1 cellular context compared by ENCODE assay signal in genomic region chr10:47406870-47407648, GRCh38.
TF ChIP-seq lines count a peak whose summit lies in the region.

No MANE protein-coding gene starts in this region.

TF ChIP-seq in K562, 482 proteins besides CTCF, POLR2A, EP300 and RAD21 (continued from another document and continues in another):
- TF ChIP-seq, protein P1, sequence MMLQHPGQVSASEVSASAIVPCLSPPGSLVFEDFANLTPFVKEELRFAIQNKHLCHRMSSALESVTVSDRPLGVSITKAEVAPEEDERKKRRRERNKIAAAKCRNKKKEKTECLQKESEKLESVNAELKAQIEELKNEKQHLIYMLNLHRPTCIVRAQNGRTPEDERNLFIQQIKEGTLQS (IDR thresholded peaks at IDR 0.05): peak; percentile 95
- TF ChIP-seq, protein P1 (CRISPR knock-in tag; conservative IDR thresholded peaks at IDR 0.05): peak; percentile 89
- TF ChIP-seq JUN (IDR thresholded peaks at IDR 0.05; ENCODE audit: borderline replicate concordance, low read depth, low read length) (peak; percentile 92), JUN (CRISPR knock-in tag; IDR thresholded peaks at IDR 0.05; ENCODE audit: borderline replicate concordance) (no peak), CREB1 (IDR thresholded peaks at IDR 0.05) (no peak), CREB1 (CRISPR knock-in tag; IDR thresholded peaks at IDR 0.05) (0 out of 2 replicates have a peak, but pooled peaks have one; percentile 51), HEY1 (CRISPR knock-in tag; IDR thresholded peaks at IDR 0.05; ENCODE audit: borderline replicate concordance) (no peak), CHD4 (IDR thresholded peaks at IDR 0.05; ENCODE audit: insufficient read depth, insufficient replicate concordance, low read depth, low read length, poor library complexity, severe bottlenecking) (no peak), TOE1 (IDR thresholded peaks at IDR 0.05; ENCODE audit: borderline replicate concordance) (no peak), TOE1 (CRISPR knock-in tag; IDR thresholded peaks at IDR 0.05; ENCODE audit: borderline replicate concordance, low read depth) (no peak), ZKSCAN1 (IDR thresholded peaks at IDR 0.05; ENCODE audit: low read depth, low read length) (0 out of 2 replicates have a peak, but pooled peaks have one; percentile 35), CLOCK (CRISPR knock-in tag; IDR thresholded peaks at IDR 0.05; ENCODE audit: borderline replicate concordance) (no peak), PPARD (CRISPR knock-in tag; IDR thresholded peaks at IDR 0.05) (no peak), ATF7 (IDR thresholded peaks at IDR 0.05) (peak; percentile 59; the same call in 1 of the 2 replicates), SLC30A9 (CRISPR knock-in tag; IDR thresholded peaks at IDR 0.05) (no peak), MYNN (IDR thresholded peaks at IDR 0.05) (0 out of 2 replicates have a peak, but pooled peaks have one; percentile 56), MYNN (CRISPR knock-in tag; IDR thresholded peaks at IDR 0.05) (no peak), ZNF121 (CRISPR knock-in tag; conservative IDR thresholded peaks at IDR 0.05) (no peak), POLR3A (IDR thresholded peaks at IDR 0.05; ENCODE audit: borderline replicate concordance, extremely low read depth, insufficient read depth, insufficient read length) (no peak), ZBED1 (IDR thresholded peaks at IDR 0.05) (no peak), YBX1 (IDR thresholded peaks at IDR 0.05) (no peak), ZNF134 (CRISPR knock-in tag; conservative IDR thresholded peaks at IDR 0.05) (no peak), PKNOX1 (IDR thresholded peaks at IDR 0.05) (peak; percentile 77), SRF (CRISPR knock-in tag; IDR thresholded peaks at IDR 0.05) (no peak), CBX3 (IDR thresholded peaks at IDR 0.05; ENCODE audit: borderline replicate concordance in 1 of 2, low read length in 2 of 2) (0 out of 3 replicates have a peak, but pooled peaks of 1 of the 2 experiments have one; percentile 44), PML (IDR thresholded peaks at IDR 0.05; ENCODE audit: low read length) (no peak), KLF1 (tag; IDR thresholded peaks at IDR 0.05) (peak; percentile 95), ZBTB43 (CRISPR knock-in tag; IDR thresholded peaks at IDR 0.05) (no peak), ATF1 (CRISPR knock-in tag; IDR thresholded peaks at IDR 0.05) (no peak), ATF1 (tag; IDR thresholded peaks at IDR 0.05) (peak; percentile 33; the same call in 1 of the 2 replicates), SETDB1 (IDR thresholded peaks at IDR 0.05; ENCODE audit: low read length) (no peak), CBX2 (IDR thresholded peaks at IDR 0.05; ENCODE audit: insufficient read depth, low read length, poor library complexity, severe bottlenecking) (no peak), ZNF592 (IDR thresholded peaks at IDR 0.05) (peak; percentile 70; the same call in 1 of the 2 replicates), NEUROD1 (IDR thresholded peaks at IDR 0.05; ENCODE audit: borderline replicate concordance, low read depth, low read length, partially characterized antibody) (peak; percentile 40), BCOR (IDR thresholded peaks at IDR 0.05) (no peak), ZNF584 (CRISPR knock-in tag; IDR thresholded peaks at IDR 0.05; ENCODE audit: low read depth) (no peak), DACH1 (IDR thresholded peaks at IDR 0.05; ENCODE audit: partially characterized antibody) (peak; percentile 81), SREBF2 (CRISPR knock-in tag; IDR thresholded peaks at IDR 0.05) (no peak), ZC3H4 (CRISPR knock-in tag; IDR thresholded peaks at IDR 0.05; ENCODE audit: borderline replicate concordance) (no peak)
- TF ChIP-seq, protein P2, sequence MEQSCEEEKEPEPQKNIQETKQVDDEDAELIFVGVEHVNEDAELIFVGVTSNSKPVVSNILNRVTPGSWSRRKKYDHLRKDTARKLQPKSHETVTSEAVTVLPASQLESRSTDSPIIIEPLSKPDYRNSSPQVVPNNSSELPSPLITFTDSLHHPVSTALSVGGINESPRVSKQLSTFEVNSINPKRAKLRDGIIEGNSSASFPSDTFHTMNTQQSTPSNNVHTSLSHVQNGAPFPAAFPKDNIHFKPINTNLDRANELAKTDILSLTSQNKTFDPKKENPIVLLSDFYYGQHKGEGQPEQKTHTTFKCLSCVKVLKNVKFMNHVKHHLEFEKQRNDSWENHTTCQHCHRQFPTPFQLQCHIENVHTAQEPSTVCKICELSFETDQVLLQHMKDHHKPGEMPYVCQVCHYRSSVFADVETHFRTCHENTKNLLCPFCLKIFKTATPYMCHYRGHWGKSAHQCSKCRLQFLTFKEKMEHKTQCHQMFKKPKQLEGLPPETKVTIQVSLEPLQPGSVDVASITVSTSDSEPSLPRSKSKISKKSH (CRISPR knock-in tag; IDR thresholded peaks at IDR 0.05): no peak
- TF ChIP-seq, protein P3, sequence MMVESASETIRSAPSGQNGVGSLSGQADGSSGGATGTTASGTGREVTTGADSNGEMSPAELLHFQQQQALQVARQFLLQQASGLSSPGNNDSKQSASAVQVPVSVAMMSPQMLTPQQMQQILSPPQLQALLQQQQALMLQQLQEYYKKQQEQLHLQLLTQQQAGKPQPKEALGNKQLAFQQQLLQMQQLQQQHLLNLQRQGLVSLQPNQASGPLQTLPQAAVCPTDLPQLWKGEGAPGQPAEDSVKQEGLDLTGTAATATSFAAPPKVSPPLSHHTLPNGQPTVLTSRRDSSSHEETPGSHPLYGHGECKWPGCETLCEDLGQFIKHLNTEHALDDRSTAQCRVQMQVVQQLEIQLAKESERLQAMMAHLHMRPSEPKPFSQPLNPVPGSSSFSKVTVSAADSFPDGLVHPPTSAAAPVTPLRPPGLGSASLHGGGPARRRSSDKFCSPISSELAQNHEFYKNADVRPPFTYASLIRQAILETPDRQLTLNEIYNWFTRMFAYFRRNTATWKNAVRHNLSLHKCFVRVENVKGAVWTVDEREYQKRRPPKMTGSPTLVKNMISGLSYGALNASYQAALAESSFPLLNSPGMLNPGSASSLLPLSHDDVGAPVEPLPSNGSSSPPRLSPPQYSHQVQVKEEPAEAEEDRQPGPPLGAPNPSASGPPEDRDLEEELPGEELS (CRISPR knock-in tag; IDR thresholded peaks at IDR 0.05; ENCODE audit: borderline replicate concordance): no peak
- TF ChIP-seq, protein P4, sequence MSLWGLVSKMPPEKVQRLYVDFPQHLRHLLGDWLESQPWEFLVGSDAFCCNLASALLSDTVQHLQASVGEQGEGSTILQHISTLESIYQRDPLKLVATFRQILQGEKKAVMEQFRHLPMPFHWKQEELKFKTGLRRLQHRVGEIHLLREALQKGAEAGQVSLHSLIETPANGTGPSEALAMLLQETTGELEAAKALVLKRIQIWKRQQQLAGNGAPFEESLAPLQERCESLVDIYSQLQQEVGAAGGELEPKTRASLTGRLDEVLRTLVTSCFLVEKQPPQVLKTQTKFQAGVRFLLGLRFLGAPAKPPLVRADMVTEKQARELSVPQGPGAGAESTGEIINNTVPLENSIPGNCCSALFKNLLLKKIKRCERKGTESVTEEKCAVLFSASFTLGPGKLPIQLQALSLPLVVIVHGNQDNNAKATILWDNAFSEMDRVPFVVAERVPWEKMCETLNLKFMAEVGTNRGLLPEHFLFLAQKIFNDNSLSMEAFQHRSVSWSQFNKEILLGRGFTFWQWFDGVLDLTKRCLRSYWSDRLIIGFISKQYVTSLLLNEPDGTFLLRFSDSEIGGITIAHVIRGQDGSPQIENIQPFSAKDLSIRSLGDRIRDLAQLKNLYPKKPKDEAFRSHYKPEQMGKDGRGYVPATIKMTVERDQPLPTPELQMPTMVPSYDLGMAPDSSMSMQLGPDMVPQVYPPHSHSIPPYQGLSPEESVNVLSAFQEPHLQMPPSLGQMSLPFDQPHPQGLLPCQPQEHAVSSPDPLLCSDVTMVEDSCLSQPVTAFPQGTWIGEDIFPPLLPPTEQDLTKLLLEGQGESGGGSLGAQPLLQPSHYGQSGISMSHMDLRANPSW (CRISPR knock-in tag; IDR thresholded peaks at IDR 0.05): no peak
- TF ChIP-seq, protein P5, sequence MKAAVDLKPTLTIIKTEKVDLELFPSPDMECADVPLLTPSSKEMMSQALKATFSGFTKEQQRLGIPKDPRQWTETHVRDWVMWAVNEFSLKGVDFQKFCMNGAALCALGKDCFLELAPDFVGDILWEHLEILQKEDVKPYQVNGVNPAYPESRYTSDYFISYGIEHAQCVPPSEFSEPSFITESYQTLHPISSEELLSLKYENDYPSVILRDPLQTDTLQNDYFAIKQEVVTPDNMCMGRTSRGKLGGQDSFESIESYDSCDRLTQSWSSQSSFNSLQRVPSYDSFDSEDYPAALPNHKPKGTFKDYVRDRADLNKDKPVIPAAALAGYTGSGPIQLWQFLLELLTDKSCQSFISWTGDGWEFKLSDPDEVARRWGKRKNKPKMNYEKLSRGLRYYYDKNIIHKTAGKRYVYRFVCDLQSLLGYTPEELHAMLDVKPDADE (conservative IDR thresholded peaks at IDR 0.05; ENCODE audit: control insufficient read depth, low read depth, low read length): no peak
- TF ChIP-seq, protein P6, sequence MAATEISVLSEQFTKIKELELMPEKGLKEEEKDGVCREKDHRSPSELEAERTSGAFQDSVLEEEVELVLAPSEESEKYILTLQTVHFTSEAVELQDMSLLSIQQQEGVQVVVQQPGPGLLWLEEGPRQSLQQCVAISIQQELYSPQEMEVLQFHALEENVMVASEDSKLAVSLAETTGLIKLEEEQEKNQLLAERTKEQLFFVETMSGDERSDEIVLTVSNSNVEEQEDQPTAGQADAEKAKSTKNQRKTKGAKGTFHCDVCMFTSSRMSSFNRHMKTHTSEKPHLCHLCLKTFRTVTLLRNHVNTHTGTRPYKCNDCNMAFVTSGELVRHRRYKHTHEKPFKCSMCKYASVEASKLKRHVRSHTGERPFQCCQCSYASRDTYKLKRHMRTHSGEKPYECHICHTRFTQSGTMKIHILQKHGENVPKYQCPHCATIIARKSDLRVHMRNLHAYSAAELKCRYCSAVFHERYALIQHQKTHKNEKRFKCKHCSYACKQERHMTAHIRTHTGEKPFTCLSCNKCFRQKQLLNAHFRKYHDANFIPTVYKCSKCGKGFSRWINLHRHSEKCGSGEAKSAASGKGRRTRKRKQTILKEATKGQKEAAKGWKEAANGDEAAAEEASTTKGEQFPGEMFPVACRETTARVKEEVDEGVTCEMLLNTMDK (IDR thresholded peaks at IDR 0.05; ENCODE audit: borderline replicate concordance, insufficient read depth, low read depth, low read length, poor library complexity, severe bottlenecking): no peak
